8 cellular contexts compared by ENCODE assay signal in genomic region chr11:64245797-64246623, GRCh38. TPM values are rescaled to one million over a fixed set of nuclear protein-coding genes. Genes with fewer than 3 reads are reported as not detected.
DNase-seq lines count a peak whose midpoint lies in the region; ATAC-seq, FAIRE-seq and TF ChIP-seq lines count a peak whose summit lies in the region.

No MANE protein-coding gene starts in this region.

- H3K9ac ChIP-seq in endocrine pancreas (ENCODE audit: control insufficient read depth, insufficient read depth, low read length) (peak overlapping the region; percentile 10), mucosa of stomach (ENCODE audit: low read length) (peak overlapping the region; percentile 73)

- H3K4me3 ChIP-seq in endocrine pancreas (ENCODE audit: control insufficient read depth, insufficient read depth, low read length) = no peak overlapping the region
- H3K4me3 ChIP-seq in mucosa of stomach (ENCODE audit: low read length) = peak overlapping the region; percentile 82

- CTCF ChIA-PET in activated CD8-positive, alpha-beta T cell treated with anti-CD3 and anti-CD28 coated beads for 36 hours (lab: Charles Lee) = interaction anchor here (0.9 to 4.6 kb wide), 11 partner anchors 10 to 86 kb away, joined by 3 to 35 read pairs (median 6); partner anchors contain the start of genes CATSPERZ, FERMT3, NUDT22 and PRDX5

- peak; percentile 16 for FAIRE-seq in GM12891 (lab: Jason Lieb, UNC)

- H3K4me1 Mint-ChIP-seq in activated CD8-positive, alpha-beta T cell treated with anti-CD3 and anti-CD28 coated beads for 36 hours (ENCODE audit: low read depth) = peaks cover 30% of the 10 kb centered on the region

- H3K9me3 ChIP-seq in endocrine pancreas (ENCODE audit: control insufficient read depth, low read length) (no peaks in the 10 kb centered on the region), mucosa of stomach (ENCODE audit: control insufficient read depth, low read length) (no peaks in the 10 kb centered on the region)

- 0 out of 2 replicates have a peak, but pooled peaks have one; percentile 23 for TF ChIP-seq POLR2A in GM12891 (IDR thresholded peaks at IDR 0.05; ENCODE audit: low read depth, low read length)

- H3K36me3 ChIP-seq in endocrine pancreas (ENCODE audit: control insufficient read depth, insufficient read depth, low read length) = no peaks in the 10 kb centered on the region
- H3K36me3 ChIP-seq in mucosa of stomach (ENCODE audit: control insufficient read depth, insufficient read depth, low read length) = no peaks in the 10 kb centered on the region

- peak; percentile 5 for ATAC-seq in activated CD8-positive, alpha-beta T cell treated with anti-CD3 and anti-CD28 coated beads for 36 hours
- peak; percentile 12 for ATAC-seq in stimulated activated naive CD8-positive, alpha-beta T cell treated with anti-CD3 and anti-CD28 coated beads, Interleukin-15, Interleukin-2, amounts not matched to agents 100 U/mL and 50 U/mL, for 24 hours
- ATAC-seq in GM19397 (IDR thresholded peaks at IDR 0.05; ENCODE audit: unreplicated experiment) = no peak

- H3K9me3 Mint-ChIP-seq in activated CD8-positive, alpha-beta T cell treated with anti-CD3 and anti-CD28 coated beads for 36 hours = no peaks in the 10 kb centered on the region

- no peak for TF ChIP-seq CTCF in activated CD8-positive, alpha-beta T cell treated with anti-CD3 and anti-CD28 coated beads for 36 hours (IDR thresholded peaks at IDR 0.05)
- TF ChIP-seq CTCF in GM20000 (IDR thresholded peaks at IDR 0.05; ENCODE audit: extremely low read depth, missing control alignments) = no peak

- DNase-seq in GM12891 (ENCODE audit: insufficient read length, low spot score) (no peak), NCI-H2171 treated with DMSO at 0.1 percent for 48 hours (lab: John Stamatoyannopoulos, UW) (peak; percentile 65), GM20000 (ENCODE audit: low spot score) (no peak)
- DNase-seq in activated CD8-positive, alpha-beta T cell treated with anti-CD3 and anti-CD28 coated beads for 36 hours = peak; percentile 90
- peak; percentile 84 for DNase-seq in stimulated activated naive CD8-positive, alpha-beta T cell treated with anti-CD3 and anti-CD28 coated beads, Interleukin-15, Interleukin-2, amounts not matched to agents 100 U/mL and 50 U/mL, for 24 hours

- H3K36me3 Mint-ChIP-seq in activated CD8-positive, alpha-beta T cell treated with anti-CD3 and anti-CD28 coated beads for 36 hours (ENCODE audit: low read depth) = peaks cover 28% of the 10 kb centered on the region

- peak overlapping the region; percentile 94 for H3K4me3 Mint-ChIP-seq in activated CD8-positive, alpha-beta T cell treated with anti-CD3 and anti-CD28 coated beads for 36 hours

- intact Hi-C loops in activated CD8-positive, alpha-beta T cell treated with anti-CD3 and anti-CD28 coated beads for 36 hours (cut with micrococcal nuclease) = loop anchor here (10.0 kb wide), 1 partner anchor 59 kb away; the partner anchor contains the start of genes CATSPERZ and ESRRA

- no peaks in the 10 kb centered on the region for H3K27me3 ChIP-seq in endocrine pancreas (ENCODE audit: control insufficient read depth, insufficient read depth, low read length)
- peaks cover 5% of the 10 kb centered on the region for H3K27me3 ChIP-seq in mucosa of stomach (ENCODE audit: control insufficient read depth, insufficient read depth, low read length)

- POLR2A ChIA-PET in activated CD8-positive, alpha-beta T cell treated with anti-CD3 and anti-CD28 coated beads for 36 hours (lab: Charles Lee) = interaction anchor here (0.6 to 10.0 kb wide), 10 partner anchors 9 to 1608 kb away, joined by 3 to 132 read pairs (median 12); partner anchors contain the start of genes FERMT3, NUDT22, PRDX5 and TRMT112

- no peaks in the 10 kb centered on the region for H3K4me1 ChIP-seq in endocrine pancreas (ENCODE audit: control insufficient read depth, insufficient read depth, low read length)
- H3K4me1 ChIP-seq in mucosa of stomach (ENCODE audit: control insufficient read depth, insufficient read depth, low read length) = peaks cover 37% of the 10 kb centered on the region

- H3K27ac Mint-ChIP-seq in activated CD8-positive, alpha-beta T cell treated with anti-CD3 and anti-CD28 coated beads for 36 hours = peak overlapping the region; percentile 93

- no peaks in the 10 kb centered on the region for H3K27me3 Mint-ChIP-seq in activated CD8-positive, alpha-beta T cell treated with anti-CD3 and anti-CD28 coated beads for 36 hours

TF ChIP-seq in GM12891, 5 proteins besides CTCF, POLR2A, EP300 and RAD21:
- no peak for TF ChIP-seq PAX5 (IDR thresholded peaks at IDR 0.05; ENCODE audit: insufficient read depth, low read length, severe bottlenecking)
- 0 out of 2 replicates have a peak, but pooled peaks have one; percentile 17 for TF ChIP-seq TAF1 (IDR thresholded peaks at IDR 0.05; ENCODE audit: low read depth, low read length)

RNA-seq across cellular contexts. Expression of gene PPP1R14B, which starts 0.7 kb away (rescaled TPM):
- polyA plus RNA-seq in GM12891 (2012; ENCODE audit: low read depth, missing spikeins) = 174 TPM
- 100 to 1,000 TPM; 285 to 287 TPM for total RNA-seq in activated CD8-positive, alpha-beta T cell treated with anti-CD3 and anti-CD28 coated beads for 36 hours

RNA-seq across cellular contexts. Expression of gene FKBP2, which starts 5.1 kb away (rescaled TPM):
- polyA plus RNA-seq in GM12891 (2012; ENCODE audit: low read depth, missing spikeins) = 61.2 TPM
- 10 to 100 TPM; 23.5 to 26.9 TPM for total RNA-seq in activated CD8-positive, alpha-beta T cell treated with anti-CD3 and anti-CD28 coated beads for 36 hours

RNA-seq across cellular contexts. Expression of gene PLCB3, which starts 5.3 kb away (rescaled TPM):
- 3.9 TPM for polyA plus RNA-seq in GM12891 (2012; ENCODE audit: low read depth, missing spikeins)
- total RNA-seq in activated CD8-positive, alpha-beta T cell treated with anti-CD3 and anti-CD28 coated beads for 36 hours = 1 to 10 TPM; 8.7 to 9.6 TPM

RNA-seq across cellular contexts. Expression of gene VEGFB, which starts 11.6 kb away (rescaled TPM):
- 85.3 TPM for polyA plus RNA-seq in GM12891 (2012; ENCODE audit: low read depth, missing spikeins)
- total RNA-seq in activated CD8-positive, alpha-beta T cell treated with anti-CD3 and anti-CD28 coated beads for 36 hours = 100 to 1,000 TPM in 1 of 2 experiments, 10 to 100 TPM in 1; 86.6 to 104 TPM

RNA-seq across cellular contexts. Expression of gene DNAJC4, which starts 15.7 kb away (rescaled TPM):
- polyA plus RNA-seq in GM12891 (2012; ENCODE audit: low read depth, missing spikeins) = 50.3 TPM
- total RNA-seq in activated CD8-positive, alpha-beta T cell treated with anti-CD3 and anti-CD28 coated beads for 36 hours = 10 to 100 TPM; 25.8 to 26.1 TPM

Comparison
In these comparisons a context has a peak if more than half of its experiments do, and no peak if none do; other contexts are left out.
1. DNase-seq: peak in NCI-H2171 treated with DMSO at 0.1 percent for 48 hours (single experiment), activated CD8-positive, alpha-beta T cell treated with anti-CD3 and anti-CD28 coated beads for 36 hours (single experiment) and stimulated activated naive CD8-positive, alpha-beta T cell treated with anti-CD3 and anti-CD28 coated beads, Interleukin-15, Interleukin-2, amounts not matched to agents 100 U/mL and 50 U/mL, for 24 hours (single experiment); none in GM12891 (single experiment) and GM20000 (single experiment).